Comparison of ENCODE assay signal across 8 cellular contexts in genomic region chr12:132356686-132357622, GRCh38. TPM values are rescaled to one million over a fixed set of nuclear protein-coding genes. Genes with fewer than 3 reads are reported as not detected.
DNase-seq lines count a peak whose midpoint lies in the region; ATAC-seq and TF ChIP-seq lines count a peak whose summit lies in the region.

No MANE protein-coding gene starts in this region.

- H3K4me1 ChIP-seq in mucosa of descending colon (ENCODE audit: low read depth) = no peaks in the 10 kb centered on the region
- H3K4me1 ChIP-seq in HAP-1 = no peaks in the 10 kb centered on the region

- no peaks in the 10 kb centered on the region for H3K9me3 Mint-ChIP-seq in chondrocyte (ENCODE audit: low read depth)
- H3K9me3 Mint-ChIP-seq in activated CD4-positive, alpha-beta memory T cell treated with anti-CD3 and anti-CD28 coated beads for 36 hours = peaks cover 4% of the 10 kb centered on the region

- no peaks in the 10 kb centered on the region for H3K36me3 Mint-ChIP-seq in chondrocyte (ENCODE audit: low read depth)
- no peaks in the 10 kb centered on the region for H3K36me3 Mint-ChIP-seq in activated CD4-positive, alpha-beta memory T cell treated with anti-CD3 and anti-CD28 coated beads for 36 hours

- H3K9me3 ChIP-seq in mucosa of descending colon (no peaks in the 10 kb centered on the region), HAP-1 (no peaks in the 10 kb centered on the region)

- intact Hi-C loops in mucosa of descending colon (cut with DNase I, micrococcal nuclease) = no loop called here
- intact Hi-C loops in activated CD4-positive, alpha-beta memory T cell treated with anti-CD3 and anti-CD28 coated beads for 36 hours (cut with micrococcal nuclease) = no loop called here

- ATAC-seq in mucosa of descending colon = peak; percentile 80
- no peak for ATAC-seq in HG03571 (IDR thresholded peaks at IDR 0.05; ENCODE audit: unreplicated experiment)

- peak; percentile 85 for DNase-seq in D341Med (ENCODE audit: low spot score)
- peak; percentile 57 for DNase-seq in MV-4-11 (lab: John Stamatoyannopoulos, UW)
- peak; percentile 91 for DNase-seq in chondrocyte (ENCODE audit: low spot score)
- DNase-seq in mucosa of descending colon = peak; percentile 49 to 73 (median 50)
- no peak for DNase-seq in HAP-1 (ENCODE audit: low spot score in 2 of 2)
- no peak for DNase-seq in activated T-cell treated with anti-CD3 and anti-CD28 coated beads, Interleukin-2, amount 50 U/mL, for 48 hours
- DNase-seq in activated CD4-positive, alpha-beta memory T cell treated with anti-CD3 and anti-CD28 coated beads for 36 hours = no peak

- POLR2A ChIA-PET in activated CD4-positive, alpha-beta memory T cell treated with anti-CD3 and anti-CD28 coated beads for 36 hours (lab: Charles Lee) = no interaction called here

- peak overlapping the region; percentile 60 for H3K4me3 Mint-ChIP-seq in chondrocyte (ENCODE audit: unreplicated experiment)
- H3K4me3 Mint-ChIP-seq in activated CD4-positive, alpha-beta memory T cell treated with anti-CD3 and anti-CD28 coated beads for 36 hours = no peak overlapping the region

- in situ Hi-C loops in HAP-1 (cut with MboI; ENCODE audit: low sequenced_read_pairs) = no loop called here

- CTCF ChIA-PET in activated CD4-positive, alpha-beta memory T cell treated with anti-CD3 and anti-CD28 coated beads for 36 hours (lab: Charles Lee) = no interaction called here

- peaks cover 6% of the 10 kb centered on the region for H3K27me3 Mint-ChIP-seq in chondrocyte (ENCODE audit: low read depth)
- peaks cover 2% of the 10 kb centered on the region for H3K27me3 Mint-ChIP-seq in activated CD4-positive, alpha-beta memory T cell treated with anti-CD3 and anti-CD28 coated beads for 36 hours

- no peaks in the 10 kb centered on the region for H3K36me3 ChIP-seq in mucosa of descending colon (ENCODE audit: low read depth)
- no peaks in the 10 kb centered on the region for H3K36me3 ChIP-seq in HAP-1 (replicated peaks)

- no peaks in the 10 kb centered on the region for H3K27me3 ChIP-seq in HAP-1 (ENCODE audit: low read depth)

- TF ChIP-seq CTCF in chondrocyte (IDR thresholded peaks at IDR 0.05) (no peak), mucosa of descending colon (IDR thresholded peaks at IDR 0.05) (no peak)

- peaks cover 6% of the 10 kb centered on the region for H3K4me1 Mint-ChIP-seq in chondrocyte (ENCODE audit: low read depth)
- no peaks in the 10 kb centered on the region for H3K4me1 Mint-ChIP-seq in activated CD4-positive, alpha-beta memory T cell treated with anti-CD3 and anti-CD28 coated beads for 36 hours (ENCODE audit: low read depth)

- H3K4me3 ChIP-seq in mucosa of descending colon (no peak overlapping the region), HAP-1 (no peak overlapping the region)

- H3K27ac Mint-ChIP-seq in chondrocyte (ENCODE audit: unreplicated experiment) = no peak overlapping the region
- no peak overlapping the region for H3K27ac Mint-ChIP-seq in activated CD4-positive, alpha-beta memory T cell treated with anti-CD3 and anti-CD28 coated beads for 36 hours

RNA-seq across cellular contexts. Expression of gene GALNT9, which starts 27.6 kb away (rescaled TPM):
- total RNA-seq in chondrocyte (0.15 to 0.29 TPM in 2 of 3 replicates, not detected in the other), mucosa of descending colon (1 to 10 TPM in 1 of 3 donors, under 1 TPM in 1, not detected in 1; 0.43 to 3.7 TPM)
- total RNA-seq in activated CD4-positive, alpha-beta memory T cell treated with anti-CD3 and anti-CD28 coated beads for 36 hours = under 1 TPM; 0.12 to 0.29 TPM

Comparison
In these comparisons a context has a peak if more than half of its experiments do, and no peak if none do; other contexts are left out.
1. DNase-seq: peak in D341Med (single experiment), MV-4-11 (single experiment), chondrocyte (single experiment) and mucosa of descending colon (3 of 3); none in HAP-1 (0 of 2), activated T-cell treated with anti-CD3 and anti-CD28 coated beads, Interleukin-2, amount 50 U/mL, for 48 hours (0 of 2) and activated CD4-positive, alpha-beta memory T cell treated with anti-CD3 and anti-CD28 coated beads for 36 hours (single experiment).